In genomic region chr9:73155389-73155788, GRCh38 we compare ENCODE assay signal across 11 cellular contexts. TPM values are rescaled to one million over a fixed set of nuclear protein-coding genes. Genes with fewer than 3 reads are reported as not detected.
DNase-seq lines count a peak whose midpoint lies in the region; ATAC-seq, FAIRE-seq and TF ChIP-seq lines count a peak whose summit lies in the region.
"Had no signal": no experiment of that assay in that cellular context is flagged by ENCODE, and none has a peak within 500 bp of the region (broad histone marks: within the 10 kb centered on the region; RNA-seq: fewer than 3 reads in every experiment).

No MANE protein-coding gene starts in this region.

- H3K79me2 ChIP-seq in KMS-11 (ENCODE audit: insufficient read depth, low read depth), result no peaks in the 10 kb centered on the region

- ATAC-seq in HG03439 (IDR thresholded peaks at IDR 0.05; ENCODE audit: unreplicated experiment), result no peak
- no peak for ATAC-seq in left lung
- ATAC-seq: GM23338 had no signal

- TF ChIP-seq CTCF in CD14-positive monocyte (IDR thresholded peaks at IDR 0.05) (no peak), KMS-11 (conservative IDR thresholded peaks at IDR 0.05; ENCODE audit: low read depth, low read length) (no peak), breast epithelium (IDR thresholded peaks at IDR 0.05) (no peak), left lung (IDR thresholded peaks at IDR 0.05) (no peak), D721Med (IDR thresholded peaks at IDR 0.05; ENCODE audit: insufficient read depth, missing control alignments) (no peak)

- no peaks in the 10 kb centered on the region for H3K27me3 Mint-ChIP-seq in CD14-positive monocyte (ENCODE audit: low read depth in 3 of 3)

- H3K27ac ChIP-seq in KMS-11, result no peak overlapping the region
- peak overlapping the region in 1 of 2 donors; percentile 89 for H3K27ac ChIP-seq in breast epithelium
- no peak overlapping the region for H3K27ac ChIP-seq in muscle layer of duodenum (ENCODE audit: low read length)
- H3K27ac ChIP-seq in left lung, result peak overlapping the region in 1 of 2 donors; percentile 93

- H3K27me3 ChIP-seq in KMS-11 (ENCODE audit: insufficient read depth, low read depth) (no peaks in the 10 kb centered on the region), breast epithelium (no peaks in the 10 kb centered on the region), muscle layer of duodenum (ENCODE audit: low read depth, low read length) (no peaks in the 10 kb centered on the region), left lung (no peaks in the 10 kb centered on the region)

- H3K9ac ChIP-seq in KMS-11, result no peak overlapping the region

- intact Hi-C loops in CD14-positive monocyte (cut with micrococcal nuclease), result no loop called here
- intact Hi-C loops in breast epithelium (cut with DNase I; ENCODE audit: low total_unique reads), result no loop called here
- intact Hi-C loops in left lung (cut with DNase I), result no loop called here

- DNase-seq in CD14-positive monocyte (ENCODE audit: low spot score) (no peak), breast epithelium (ENCODE audit: low spot score in 2 of 2) (no peak), COR-L47 (lab: John Stamatoyannopoulos, UW) (no peak), left lung (no peak), D721Med (ENCODE audit: insufficient read length, low spot score) (no peak)
- DNase-seq: NCI-H2029; stimulated activated CD8-positive, alpha-beta memory T cell treated with anti-CD3 and anti-CD28 coated beads, Interleukin-4, amount 100 ng/mL, for 48 hours had no signal

- H3K36me3 ChIP-seq in KMS-11 (ENCODE audit: insufficient read depth) (no peaks in the 10 kb centered on the region), breast epithelium (no peaks in the 10 kb centered on the region), muscle layer of duodenum (ENCODE audit: control insufficient read depth in 1 of 2, insufficient read depth in 2 of 2, low read length in 2 of 2) (peaks cover 11 to 14% of the 10 kb centered on the region in 2 donors), left lung (peaks cover 0 to 31% of the 10 kb centered on the region in 2 donors)

- H3K9me3 Mint-ChIP-seq in CD14-positive monocyte, result no peaks in the 10 kb centered on the region
- H3K9me3 Mint-ChIP-seq: GM23338 had no signal

- no peaks in the 10 kb centered on the region for H4K20me1 ChIP-seq in KMS-11 (ENCODE audit: insufficient read depth)

- no peak overlapping the region for H2AFZ ChIP-seq in KMS-11 (ENCODE audit: low read depth)
- H2AFZ ChIP-seq: GM23338 had no signal

- peak overlapping the region; percentile 83 to 96 for H3K4me3 Mint-ChIP-seq in CD14-positive monocyte
- H3K4me3 Mint-ChIP-seq: GM23338 had no signal

- H3K4me1 Mint-ChIP-seq in CD14-positive monocyte, result peaks cover 49% of the 10 kb centered on the region

- H3K36me3 Mint-ChIP-seq in CD14-positive monocyte, result peaks cover 41 to 58% of the 10 kb centered on the region in 2 donors

- 0 out of 2 replicates have a peak overlapping the region, but pooled peaks have one; percentile 11 for H3K4me2 ChIP-seq in KMS-11
- H3K4me2 ChIP-seq: GM23338 had no signal

- H3K4me3 ChIP-seq in KMS-11 (IDR thresholded peaks at IDR 0.05; ENCODE audit: insufficient read depth, low read depth, low read length), result no peak overlapping the region
- H3K4me3 ChIP-seq in breast epithelium, result peak overlapping the region; percentile 53 to 65 (median 54)
- peak overlapping the region; percentile 8 to 74 for H3K4me3 ChIP-seq in muscle layer of duodenum (ENCODE audit: low read depth in 1 of 2, low read length in 2 of 2)
- peak overlapping the region in 1 of 2 donors; percentile 49 for H3K4me3 ChIP-seq in left lung
- H3K4me3 ChIP-seq: GM23338 had no signal

- peak overlapping the region; percentile 41 to 97 (median 92) for H3K27ac Mint-ChIP-seq in CD14-positive monocyte
- H3K27ac Mint-ChIP-seq: GM23338 had no signal

- H3K4me1 ChIP-seq in KMS-11 (ENCODE audit: low read depth, poor library complexity, severe bottlenecking) (peaks cover 70% of the 10 kb centered on the region), breast epithelium (peaks cover 0 to 17% of the 10 kb centered on the region in 2 donors), muscle layer of duodenum (ENCODE audit: control insufficient read depth in 1 of 2, insufficient read depth in 2 of 2, low read length in 2 of 2) (peaks cover 0 to 4% of the 10 kb centered on the region in 2 donors), left lung (peaks cover 36 to 65% of the 10 kb centered on the region in 2 donors)

- no peak for TF ChIP-seq POLR2A in breast epithelium (IDR thresholded peaks at IDR 0.05)

- no peaks in the 10 kb centered on the region for H3K9me3 ChIP-seq in breast epithelium
- no peaks in the 10 kb centered on the region for H3K9me3 ChIP-seq in muscle layer of duodenum (ENCODE audit: control insufficient read depth in 1 of 2, low read length in 2 of 2)
- H3K9me3 ChIP-seq in left lung, result no peaks in the 10 kb centered on the region

- no peak for FAIRE-seq in D721Med (lab: Jason Lieb, UNC)

RNA-seq across cellular contexts. Expression of gene ANXA1, which starts 3.7 kb away (rescaled TPM):
- 1,000 to 10,000 TPM in 1 of 2 donors, 100 to 1,000 TPM in 1; 992 to 1,157 TPM for polyA plus RNA-seq in CD14-positive monocyte
- total RNA-seq in breast epithelium (100 to 1,000 TPM; 364 to 729 (median 628) TPM), left lung (100 to 1,000 TPM; 387 to 563 TPM)
